ENCODE assay signal across 18 cellular contexts in genomic region chr10:92542458-92542857, GRCh38. TPM values are rescaled to one million over a fixed set of nuclear protein-coding genes. Genes with fewer than 3 reads are reported as not detected.
DNase-seq lines count a peak whose midpoint lies in the region; FAIRE-seq and TF ChIP-seq lines count a peak whose summit lies in the region.
"Had no signal": no experiment of that assay in that cellular context is flagged by ENCODE, and none has a peak within 500 bp of the region (broad histone marks: within the 10 kb centered on the region; RNA-seq: fewer than 3 reads in every experiment).

No MANE protein-coding gene starts in this region.

- no peak overlapping the region for H3T11ph ChIP-seq in H9 (ENCODE audit: low read length)

- H3K36me3 Mint-ChIP-seq in H9 (ENCODE audit: insufficient read depth in 1 of 3, low read depth in 3 of 3): peaks cover 0 to 3% (median 0%) of the 10 kb centered on the region in 3 experiments; a peak in 3 of 7 replicates

- no peaks in the 10 kb centered on the region for H3K9me2 ChIP-seq in Karpas-422 (replicated peaks; ENCODE audit: insufficient read depth, low read length)

- H4K20me1 ChIP-seq in H9 (ENCODE audit: control insufficient read depth, insufficient read depth, insufficient read length): no peaks in the 10 kb centered on the region
- H4K20me1 ChIP-seq in Karpas-422 (ENCODE audit: insufficient read depth, low read depth, low read length): no peaks in the 10 kb centered on the region

- FAIRE-seq in GM12891 (lab: Jason Lieb, UNC): no peak
- FAIRE-seq: A204.1 had no signal

- H3K9me3 Mint-ChIP-seq in H9: no peaks in the 10 kb centered on the region; a peak in 1 of 5 replicates
- H3K9me3 Mint-ChIP-seq: CD4-positive, alpha-beta T cell had no signal

- H2AFZ ChIP-seq in H9 (ENCODE audit: low read length): no peak overlapping the region
- no peak overlapping the region for H2AFZ ChIP-seq in Karpas-422 (ENCODE audit: low read length)
- H2AFZ ChIP-seq: GM23248 had no signal

- TF ChIP-seq POLR2A in GM12891 (IDR thresholded peaks at IDR 0.05; ENCODE audit: low read depth, low read length) (no peak), uterus (IDR thresholded peaks at IDR 0.05) (no peak)

- no CpG with 5 or more reads among the region's 5 CpGs for WGBS in H9 (ENCODE audit: extremely low coverage, insufficient read length, low lambda C conversion rate)
- no CpG with 5 or more reads among the region's 5 CpGs for WGBS in mesendoderm (ENCODE audit: extremely low coverage, insufficient coverage, low lambda C conversion rate)

- H3K36me3 ChIP-seq in Karpas-422 (ENCODE audit: insufficient read depth, low read length): no peaks in the 10 kb centered on the region
- H3K36me3 ChIP-seq in mesendoderm (ENCODE audit: control insufficient read depth, insufficient read depth, low read length): no peaks in the 10 kb centered on the region
- H3K36me3 ChIP-seq in uterus: no peaks in the 10 kb centered on the region

- H3K27me3 ChIP-seq in H9 (ENCODE audit: insufficient read depth, low read length) (no peaks in the 10 kb centered on the region), Karpas-422 (ENCODE audit: low read length) (no peaks in the 10 kb centered on the region), mesendoderm (ENCODE audit: insufficient read depth, low read length, poor library complexity) (no peaks in the 10 kb centered on the region), uterus (no peaks in the 10 kb centered on the region)

- TF ChIP-seq CTCF in H9 (conservative IDR thresholded peaks at IDR 0.05) (no peak), uterus (IDR thresholded peaks at IDR 0.05) (no peak)

- H2BK12ac ChIP-seq in H9 (ENCODE audit: insufficient read length, low read depth, low read length): no peak overlapping the region

- H3K9me3 ChIP-seq in H9 (ENCODE audit: control insufficient read depth, low read depth, low read length) (no peaks in the 10 kb centered on the region), Karpas-422 (ENCODE audit: low read length) (no peaks in the 10 kb centered on the region), uterus (no peaks in the 10 kb centered on the region)

- H3K27me3 Mint-ChIP-seq in H9 (ENCODE audit: low read depth): no peaks in the 10 kb centered on the region
- H3K27me3 Mint-ChIP-seq: B cell; CD4-positive, alpha-beta T cell had no signal

- H3K79me2 ChIP-seq in H9 (ENCODE audit: insufficient read depth, low read length) (peaks cover 2% of the 10 kb centered on the region; the same call in 1 of the 2 replicates), Karpas-422 (ENCODE audit: low read length) (peaks cover 91% of the 10 kb centered on the region), mesendoderm (ENCODE audit: control insufficient read depth, insufficient read depth, low read length) (peaks cover 2% of the 10 kb centered on the region)

- H2BK5ac ChIP-seq in H9 (ENCODE audit: insufficient read length, low read length): no peak overlapping the region
- H2BK5ac ChIP-seq in mesendoderm (ENCODE audit: low read length): no peak overlapping the region

- H3K4me1 ChIP-seq in H9 (ENCODE audit: insufficient read depth, low read length): no peaks in the 10 kb centered on the region; the same call in 1 of the 2 replicates
- H3K4me1 ChIP-seq in Karpas-422 (ENCODE audit: low read length): peaks cover 70% of the 10 kb centered on the region
- H3K4me1 ChIP-seq in mesendoderm (ENCODE audit: control insufficient read depth, low read depth, low read length): peaks cover 5% of the 10 kb centered on the region
- no peaks in the 10 kb centered on the region for H3K4me1 ChIP-seq in uterus

- no peak overlapping the region for H4K8ac ChIP-seq in H9 (replicated peaks; ENCODE audit: insufficient read length, low read depth, low read length)
- H4K8ac ChIP-seq in mesendoderm (ENCODE audit: low read depth, low read length): no peak overlapping the region

- no peak overlapping the region for H3K56ac ChIP-seq in H9 (ENCODE audit: insufficient read length, low read depth, low read length)
- H3K56ac ChIP-seq in mesendoderm (ENCODE audit: low read length): no peak overlapping the region

- H3K4me2 ChIP-seq in H9 (ENCODE audit: insufficient read depth, insufficient read length, low read length) (no peak overlapping the region), Karpas-422 (ENCODE audit: low read depth, low read length, poor library complexity, severe bottlenecking) (peak overlapping the region; percentile 68), mesendoderm (ENCODE audit: low read length) (no peak overlapping the region)

- no peak overlapping the region for H3K4me3 Mint-ChIP-seq in H9
- H3K4me3 Mint-ChIP-seq: B cell; CD4-positive, alpha-beta T cell had no signal

- H4K91ac ChIP-seq in H9 (ENCODE audit: insufficient read length, low read depth, low read length): no peak overlapping the region

- H3K79me1 ChIP-seq in H9 (ENCODE audit: insufficient read depth, low read depth, low read length, poor library complexity, severe bottlenecking): peaks cover 5% of the 10 kb centered on the region
- H3K79me1 ChIP-seq in mesendoderm (ENCODE audit: low read length): peaks cover 5% of the 10 kb centered on the region

- H2BK120ac ChIP-seq in H9 (ENCODE audit: low read depth, low read length, poor library complexity, severe bottlenecking) (no peak overlapping the region), mesendoderm (ENCODE audit: low read depth, low read length) (no peak overlapping the region)

- no peak overlapping the region for H3K23ac ChIP-seq in H9 (ENCODE audit: insufficient read length, low read depth, low read length)
- H3K23ac ChIP-seq in mesendoderm (ENCODE audit: low read length): no peak overlapping the region

- H4K5ac ChIP-seq in H9 (ENCODE audit: insufficient read length, low read depth, low read length) (no peak overlapping the region), mesendoderm (ENCODE audit: low read length) (peak overlapping the region; percentile 18)

- H3K27ac ChIP-seq in H9 (ENCODE audit: insufficient read length, low read depth, low read length) (no peak overlapping the region), Karpas-422 (ENCODE audit: low read length) (peak overlapping the region; percentile 88), mesendoderm (ENCODE audit: low read depth, low read length) (no peak overlapping the region), uterus (no peak overlapping the region)
- H3K27ac ChIP-seq: GM23248 had no signal

- no peak overlapping the region for H2BK20ac ChIP-seq in H9 (ENCODE audit: low read depth, low read length, poor library complexity, severe bottlenecking)

- peak overlapping the region in 2 of 3 experiments; percentile 12 to 23; a peak in 1 of 7 replicates for H3K27ac Mint-ChIP-seq in H9
- H3K27ac Mint-ChIP-seq: B cell; CD4-positive, alpha-beta T cell had no signal

- H3K9ac ChIP-seq in H9 (ENCODE audit: extremely low read depth, insufficient read length, low read length) (no peak overlapping the region), Karpas-422 (ENCODE audit: low read length) (no peak overlapping the region), mesendoderm (ENCODE audit: low read length) (no peak overlapping the region)
- H3K9ac ChIP-seq: GM23248 had no signal

- H3K14ac ChIP-seq in H9 (ENCODE audit: insufficient read depth, low read length): no peak overlapping the region

- H3K18ac ChIP-seq in H9 (ENCODE audit: insufficient read length, low read depth, low read length) (no peak overlapping the region), mesendoderm (ENCODE audit: low read length) (peak overlapping the region; percentile 51)

- H3K4ac ChIP-seq in H9 (ENCODE audit: low read depth, low read length) (no peak overlapping the region), mesendoderm (ENCODE audit: low read depth, low read length) (no peak overlapping the region)

- H2AK5ac ChIP-seq in H9 (ENCODE audit: insufficient read length, low read length) (no peak overlapping the region), mesendoderm (ENCODE audit: low read length) (no peak overlapping the region)

- DNase-seq in H9 (no peak), Karpas-422 (no peak), mesendoderm (peak; percentile 31), NCI-H524 treated with DMSO at 0.1 percent for 48 hours (lab: John Stamatoyannopoulos, UW) (no peak), NCI-H774 (lab: John Stamatoyannopoulos, UW) (no peak), GM12891 (ENCODE audit: insufficient read length, low spot score) (no peak), uterus (no peak)
- DNase-seq: C1 segment of cervical spinal cord; CD4-positive, alpha-beta T cell; DMS153; DND-41; GF-D8; GM23248; H7; IMR-90; KBM-7 had no signal

- no peak overlapping the region for H2BK15ac ChIP-seq in H9 (ENCODE audit: low read depth, low read length)
- no peak overlapping the region for H2BK15ac ChIP-seq in mesendoderm (replicated peaks; ENCODE audit: low read depth)

- H3K4me1 Mint-ChIP-seq in H9: peaks cover 23 to 40% of the 10 kb centered on the region in 2 experiments

- intact Hi-C loops in uterus (cut with DNase I; ENCODE audit: low total_unique reads): no loop called here

- H3K4me3 ChIP-seq in Karpas-422 (ENCODE audit: low read length): no peak overlapping the region
- no peak overlapping the region for H3K4me3 ChIP-seq in mesendoderm (ENCODE audit: low read length)
- no peak overlapping the region for H3K4me3 ChIP-seq in uterus
- H3K4me3 ChIP-seq: GM23248 had no signal

- H3K23me2 ChIP-seq in H9 (ENCODE audit: insufficient read length, low read depth, low read length, poor library complexity, severe bottlenecking): no peaks in the 10 kb centered on the region

TF ChIP-seq in GM12891, 5 proteins besides CTCF, POLR2A, EP300 and RAD21:
- no peak for TF ChIP-seq TAF1 (IDR thresholded peaks at IDR 0.05; ENCODE audit: low read depth, low read length)
- no peak for TF ChIP-seq POLR2AphosphoS5 (IDR thresholded peaks at IDR 0.05; ENCODE audit: low read depth, low read length)
- TF ChIP-seq POU2F2 (IDR thresholded peaks at IDR 0.05; ENCODE audit: low read depth, low read length): no peak
- TF ChIP-seq SPI1 (IDR thresholded peaks at IDR 0.05; ENCODE audit: low read depth, low read length): no peak
- no peak for TF ChIP-seq PAX5 (IDR thresholded peaks at IDR 0.05; ENCODE audit: insufficient read depth, low read length, severe bottlenecking)

RNA-seq across cellular contexts. Expression of gene IDE, which starts 31.4 kb away (rescaled TPM):
- 45.0 and 48.9 TPM in 2 replicates for total RNA-seq in H9 (2021)
- 11.1 and 56.2 TPM in 2 replicates for total RNA-seq in Karpas-422 (2014; rRNA removed; shearing (Covaris generic); ENCODE audit: low replicate concordance)
- polyA plus RNA-seq in mesendoderm (2013, experiment 1 of 2): 21.5 TPM
- 22.7 TPM for polyA plus RNA-seq in mesendoderm (2013, experiment 2 of 2)
- polyA plus RNA-seq in GM12891 (2012; ENCODE audit: low read depth, missing spikeins): 9.1 TPM
- 10 to 100 TPM; 22.6 to 59.7 (median 43.0) TPM for total RNA-seq in uterus

RNA-seq across cellular contexts. Expression of gene KIF11, which starts 50.5 kb away (rescaled TPM):
- total RNA-seq in H9 (2021): 52.4 and 54.4 TPM in 2 replicates
- total RNA-seq in Karpas-422 (2014; rRNA removed; shearing (Covaris generic); ENCODE audit: low replicate concordance): 9.1 and 14.2 TPM in 2 replicates
- polyA plus RNA-seq in mesendoderm (2013, experiment 1 of 2): 36.4 TPM
- 36.2 TPM for polyA plus RNA-seq in mesendoderm (2013, experiment 2 of 2)
- 17.3 TPM for polyA plus RNA-seq in GM12891 (2012; ENCODE audit: low read depth, missing spikeins)
- total RNA-seq in uterus: 10 to 100 TPM in 1 of 4 donors, 1 to 10 TPM in 1, not detected in 2; 1.0 to 31.0 TPM
